Comparison of ENCODE assay signal across 34 cellular contexts in the genomic region with DNA sequence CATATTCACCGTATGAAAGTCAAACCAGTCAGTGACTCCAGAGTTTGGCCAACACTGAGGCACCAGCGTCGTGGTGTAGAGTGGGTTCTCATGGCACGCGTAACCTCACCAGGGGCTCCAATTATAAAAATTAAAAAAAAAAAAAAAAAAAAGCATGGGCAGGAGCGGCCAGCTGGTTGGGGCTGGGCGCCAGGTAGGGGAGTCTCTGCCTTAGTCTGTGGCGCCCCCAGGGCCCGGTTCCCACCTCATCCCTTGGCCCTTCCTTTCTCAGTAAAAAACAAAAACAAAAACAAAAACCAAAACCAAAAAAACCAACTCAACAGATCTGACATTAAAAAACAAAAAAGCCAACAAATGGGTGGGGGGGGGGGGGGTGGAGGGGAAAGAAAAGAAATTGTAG. TPM values are rescaled to one million over a fixed set of nuclear protein-coding genes. Genes with fewer than 3 reads are reported as not detected.
"Had no signal": no experiment of that assay in that cellular context is flagged by ENCODE, and none has a peak within 500 bp of the region (broad histone marks: within the 10 kb centered on the region; RNA-seq: fewer than 3 reads in every experiment).

No MANE protein-coding gene starts in this region.

- FAIRE-seq: astrocyte, colon, endometrium, endothelial cell of umbilical vein had no signal

- H3K4me3 ChIP-seq: esophagus squamous epithelium, gastroesophageal sphincter, heart right ventricle had no signal

- H3K27ac ChIP-seq: brain microvascular endothelial cell, epithelial cell of prostate, esophagus squamous epithelium, gastroesophageal sphincter, VCaP had no signal

- ATAC-seq: activated CD8-positive, alpha-beta memory T cell treated with anti-CD3 and anti-CD28 coated beads, Interleukin-2, amount 10 ng/mL, durations not matched to agents 7 days and 5 days; activated CD8-positive, alpha-beta T cell treated with anti-CD3 and anti-CD28 coated beads, Interleukin-2, amount 10 ng/mL, durations not matched to agents 7 days and 5 days; activated T-helper 17 cell treated with anti-CD3 and anti-CD28 coated beads, Interleukin-2, amount 50 U/mL, for 72 hours; gastroesophageal sphincter; heart right ventricle; WTC11 had no signal

- H3K9me3 Mint-ChIP-seq: activated T-helper 17 cell treated with anti-CD3 and anti-CD28 coated beads, Interleukin-2, amount 50 U/mL, for 72 hours; WTC11 had no signal

- H3K9me3 ChIP-seq: esophagus squamous epithelium, gastroesophageal sphincter, heart right ventricle had no signal

- DNase-seq: activated CD4-positive, alpha-beta T cell treated with anti-CD3 and anti-CD28 coated beads for 48 hours; activated CD4-positive, alpha-beta T cell treated with anti-CD3 and anti-CD28 coated beads, Interleukin-2, amount 50 U/mL, for 1 hour; activated CD4-positive, alpha-beta T cell treated with anti-CD3 and anti-CD28 coated beads, Interleukin-2, amount 50 U/mL, for 48 hours; activated CD8-positive, alpha-beta memory T cell treated with anti-CD3 and anti-CD28 coated beads, Interleukin-2, amount 10 ng/mL, durations not matched to agents 7 days and 5 days; activated CD8-positive, alpha-beta memory T cell treated with anti-CD3 and anti-CD28 coated beads, Interleukin-2, amount 50 U/mL, for 4 hours; activated CD8-positive, alpha-beta T cell treated with anti-CD3 and anti-CD28 coated beads, Interleukin-2, amount 10 ng/mL, durations not matched to agents 7 days and 5 days; activated effector memory CD4-positive, alpha-beta T cell treated with Interleukin-2 at 50 U/mL for 16 hours; activated gamma-delta T cell treated with Interleukin-2 at 50 U/mL for 16 hours; activated naive CD4-positive, alpha-beta T cell treated with anti-CD3 and anti-CD28 coated beads, Interleukin-2, amount 50 U/mL, for 16 hours; activated naive CD4-positive, alpha-beta T cell treated with Interleukin-2 at 50 U/mL for 16 hours; activated T-cell treated with anti-CD3 and anti-CD28 coated beads, Interleukin-2, amount 50 U/mL, for 1 hour; amniotic stem cell; anterior cingulate cortex; brain microvascular endothelial cell; cortex of kidney; effector CD8-positive, alpha-beta T cell; esophagus squamous epithelium; foreskin melanocyte; heart right ventricle; T-helper 2 cell had no signal

- H3K4me3 Mint-ChIP-seq: activated CD8-positive, alpha-beta memory T cell treated with anti-CD3 and anti-CD28 coated beads, Interleukin-2, amount 10 ng/mL, durations not matched to agents 7 days and 5 days; activated CD8-positive, alpha-beta T cell treated with anti-CD3 and anti-CD28 coated beads, Interleukin-2, amount 10 ng/mL, durations not matched to agents 7 days and 5 days; activated naive CD8-positive, alpha-beta T cell; activated T-helper 17 cell treated with anti-CD3 and anti-CD28 coated beads, Interleukin-2, amount 50 U/mL, for 72 hours; WTC11 had no signal

- H3K27ac Mint-ChIP-seq: activated CD8-positive, alpha-beta memory T cell treated with anti-CD3 and anti-CD28 coated beads, Interleukin-2, amount 10 ng/mL, durations not matched to agents 7 days and 5 days; activated CD8-positive, alpha-beta T cell treated with anti-CD3 and anti-CD28 coated beads, Interleukin-2, amount 10 ng/mL, durations not matched to agents 7 days and 5 days; activated naive CD8-positive, alpha-beta T cell; activated T-helper 17 cell treated with anti-CD3 and anti-CD28 coated beads, Interleukin-2, amount 50 U/mL, for 72 hours; WTC11 had no signal

- H3K27me3 ChIP-seq: brain microvascular endothelial cell had no signal

RNA-seq across cellular contexts. Expression of gene EPHX3, which starts 4.6 kb away (rescaled TPM):
- total RNA-seq: dermis microvascular lymphatic vessel endothelial cell; glomerular endothelial cell; T-helper 1 cell treated with Interleukin-12 subunit alpha and Interleukin-12 subunit beta and Interleukin-4 antibody, amounts not matched to agents 30 ng/mL and 1 ng/mL, for 36 hours had no signal

RNA-seq across cellular contexts. Expression of gene NOTCH3, which starts 36.1 kb away (rescaled TPM):
- total RNA-seq: activated CD8-positive, alpha-beta memory T cell treated with anti-CD3 and anti-CD28 coated beads for 36 hours; activated CD8-positive, alpha-beta memory T cell treated with anti-CD3 and anti-CD28 coated beads, Interleukin-2, amount 10 ng/mL, durations not matched to agents 7 days and 5 days; activated CD8-positive, alpha-beta T cell treated with anti-CD3 and anti-CD28 coated beads, Interleukin-2, amount 10 ng/mL, durations not matched to agents 7 days and 5 days; T-helper 1 cell treated with Interleukin-12 subunit alpha and Interleukin-12 subunit beta and Interleukin-4 antibody, amounts not matched to agents 30 ng/mL and 1 ng/mL, for 36 hours had no signal
